Comparison of ENCODE assay signal across 22 cellular contexts in the genomic region with DNA sequence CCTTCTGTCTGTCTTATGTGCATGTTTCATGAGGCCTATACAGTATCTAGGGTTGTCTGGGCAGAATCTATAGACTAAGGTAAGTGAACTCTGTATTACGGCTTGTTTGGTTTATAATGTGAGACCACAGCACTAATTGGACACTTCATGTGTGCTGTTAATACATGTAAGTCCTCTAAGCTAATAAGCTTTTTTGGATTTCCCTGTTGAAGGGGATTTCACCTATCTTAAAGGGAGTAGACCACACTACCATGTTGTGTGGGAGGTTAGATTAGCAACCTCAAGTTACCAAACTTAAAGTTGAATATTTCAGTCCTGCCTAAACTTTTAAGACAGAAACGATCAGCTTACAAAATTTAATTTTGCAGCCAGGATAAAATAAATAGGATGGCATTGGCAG.
"Had no signal": no experiment of that assay in that cellular context is flagged by ENCODE, and none has a peak within 500 bp of the region (broad histone marks: within the 10 kb centered on the region; RNA-seq: fewer than 3 reads in every experiment).

No MANE protein-coding gene starts in this region.

- H3K36me3 ChIP-seq: ascending aorta, colonic mucosa, lower lobe of right lung, ovary, suprapubic skin had no signal

- H3K4me1 Mint-ChIP-seq: activated naive CD4-positive, alpha-beta T cell treated with anti-CD3 and anti-CD28 coated beads, Interleukin-2, amount 50 U/mL, for 24 hours; central memory CD8-positive, alpha-beta T cell; naive thymus-derived CD8-positive, alpha-beta T cell had no signal

- H3K27ac Mint-ChIP-seq: activated naive CD4-positive, alpha-beta T cell treated with anti-CD3 and anti-CD28 coated beads, Interleukin-2, amount 50 U/mL, for 24 hours; naive thymus-derived CD8-positive, alpha-beta T cell; stimulated activated naive CD8-positive, alpha-beta T cell treated with anti-CD3 and anti-CD28 coated beads, Interleukin-15, Interleukin-2, amounts not matched to agents 100 ng/mL and 50 ng/mL, for 24 hours had no signal

- H3K9me3 ChIP-seq: ascending aorta, colonic mucosa, lower lobe of right lung, ovary, psoas muscle, suprapubic skin had no signal

- H3K9me3 Mint-ChIP-seq: activated naive CD4-positive, alpha-beta T cell treated with anti-CD3 and anti-CD28 coated beads, Interleukin-2, amount 50 U/mL, for 24 hours; central memory CD8-positive, alpha-beta T cell; stimulated activated naive CD8-positive, alpha-beta T cell treated with anti-CD3 and anti-CD28 coated beads, Interleukin-15, Interleukin-2, amounts not matched to agents 100 ng/mL and 50 ng/mL, for 24 hours had no signal

- H3K4me3 ChIP-seq: ascending aorta, colonic mucosa, lower lobe of right lung, ovary, psoas muscle, suprapubic skin had no signal

- H3K36me3 Mint-ChIP-seq: activated naive CD4-positive, alpha-beta T cell treated with anti-CD3 and anti-CD28 coated beads, Interleukin-2, amount 50 U/mL, for 24 hours; naive thymus-derived CD8-positive, alpha-beta T cell had no signal

- H3K4me3 Mint-ChIP-seq: activated naive CD4-positive, alpha-beta T cell treated with anti-CD3 and anti-CD28 coated beads, Interleukin-2, amount 50 U/mL, for 24 hours; central memory CD8-positive, alpha-beta T cell; naive thymus-derived CD8-positive, alpha-beta T cell; stimulated activated naive CD8-positive, alpha-beta T cell treated with anti-CD3 and anti-CD28 coated beads, Interleukin-15, Interleukin-2, amounts not matched to agents 100 ng/mL and 50 ng/mL, for 24 hours had no signal

- DNase-seq: activated CD4-positive, alpha-beta T cell treated with anti-CD3 and anti-CD28 coated beads, Interleukin-2, amount 50 U/mL, for 1 hour; activated CD8-positive, alpha-beta memory T cell treated with anti-CD3 and anti-CD28 coated beads for 24 hours; activated gamma-delta T cell; colonic mucosa; erythroblast; foreskin melanocyte; glutamatergic neuron; hippocampal formation; left cardiac atrium; lower lobe of right lung; naive thymus-derived CD8-positive, alpha-beta T cell; ovary; psoas muscle; right cardiac atrium; stimulated activated CD4-positive, alpha-beta T cell treated with anti-CD3 and anti-CD28 coated beads, Interleukin-2, amount 100 ng/mL, for 24 hours; trophoblast cell had no signal

- H3K27me3 Mint-ChIP-seq: activated naive CD4-positive, alpha-beta T cell treated with anti-CD3 and anti-CD28 coated beads, Interleukin-2, amount 50 U/mL, for 24 hours; central memory CD8-positive, alpha-beta T cell; stimulated activated naive CD8-positive, alpha-beta T cell treated with anti-CD3 and anti-CD28 coated beads, Interleukin-15, Interleukin-2, amounts not matched to agents 100 ng/mL and 50 ng/mL, for 24 hours had no signal

- H3K4me1 ChIP-seq: ascending aorta, colonic mucosa, lower lobe of right lung, psoas muscle, suprapubic skin had no signal

- H3K27ac ChIP-seq: ascending aorta, colonic mucosa, lower lobe of right lung, ovary, psoas muscle, suprapubic skin had no signal

- ATAC-seq: activated CD4-positive, CD25-positive, alpha-beta regulatory T cell treated with anti-CD3 and anti-CD28 coated beads, Interleukin-2, amount 50 U/mL, for 24 hours; left cardiac atrium; lower lobe of right lung; naive thymus-derived CD8-positive, alpha-beta T cell; psoas muscle; right cardiac atrium had no signal
